ENCODE assay signal across 31 cellular contexts in the genomic region with DNA sequence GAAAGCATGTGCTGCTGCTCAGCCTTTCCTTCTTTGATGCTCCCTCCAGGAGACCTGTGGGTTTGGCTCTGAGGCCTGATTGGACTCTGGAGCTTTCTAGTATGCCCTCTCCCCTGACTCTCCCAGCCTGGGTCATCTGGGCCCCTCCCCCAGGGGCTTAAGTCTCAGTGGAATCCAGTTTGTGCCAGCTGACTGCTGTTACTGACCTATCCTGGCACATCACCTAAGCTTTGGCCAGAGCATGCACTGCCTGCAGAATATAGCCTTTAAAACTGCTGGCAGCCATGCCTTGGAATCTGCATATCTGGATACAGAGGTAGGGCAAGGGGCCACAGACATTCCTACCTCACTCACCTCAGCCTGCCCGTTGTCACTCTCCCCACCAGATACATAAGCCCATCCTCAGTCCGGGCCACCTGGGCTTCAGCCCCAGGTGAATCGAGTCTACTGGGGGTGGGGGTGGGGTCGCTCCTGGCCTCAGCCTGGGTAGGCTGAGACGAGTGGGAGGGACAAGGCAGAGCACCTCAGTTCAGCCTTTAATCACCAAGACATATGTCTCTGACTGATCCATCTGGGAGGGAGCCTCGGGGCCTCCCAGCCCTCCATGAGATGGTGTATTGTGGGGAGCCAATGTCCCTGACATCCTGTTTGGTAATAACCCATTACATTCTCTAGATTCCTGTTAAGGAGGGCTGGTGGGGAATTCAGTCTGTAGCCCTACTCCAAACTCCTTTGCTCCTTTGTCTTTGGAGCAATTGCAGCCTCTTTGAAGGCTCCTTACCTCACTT.
DNase-seq lines count a peak whose midpoint lies in the region; ATAC-seq and TF ChIP-seq lines count a peak whose summit lies in the region.
"Had no signal": no experiment of that assay in that cellular context is flagged by ENCODE, and none has a peak within 500 bp of the region (broad histone marks: within the 10 kb centered on the region; RNA-seq: fewer than 3 reads in every experiment).

No MANE protein-coding gene starts in this region.

- no peaks in the 10 kb centered on the region for H3F3A ChIP-seq in SK-N-SH (replicated peaks; ENCODE audit: insufficient read depth)

- no peak overlapping the region for H2AK5ac ChIP-seq in mesendoderm (ENCODE audit: low read length)

- DNase-seq in CD14-positive monocyte (ENCODE audit: low spot score): no peak
- peak; percentile 20 for DNase-seq in astrocyte of the hippocampus (ENCODE audit: low read depth, low spot score)
- peak; percentile 96 for DNase-seq in mesendoderm
- no peak for DNase-seq in hepatocyte (ENCODE audit: low spot score)
- no peak for DNase-seq in SK-N-SH
- DNase-seq: ACHN; activated CD4-positive, alpha-beta memory T cell treated with anti-CD3 and anti-CD28 coated beads, Interleukin-2, amount 10 ng/mL, durations not matched to agents 7 days and 5 days; activated CD4-positive, CD25-positive, alpha-beta regulatory T cell; activated naive CD8-positive, alpha-beta T cell treated with anti-CD3 and anti-CD28 coated beads for 36 hours; C1 segment of cervical spinal cord; Calu3; heart right ventricle; HFFc6; immature natural killer cell; left lung; naive thymus-derived CD4-positive, alpha-beta T cell; NCI-H1694 treated with DMSO at 0.1 percent for 48 hours; NCI-H2171 treated with DMSO at 0.1 percent for 48 hours; NCI-H526 treated with DMSO at 0.1 percent for 48 hours; retina; stimulated activated CD4-positive, alpha-beta T cell treated with anti-CD3 and anti-CD28 coated beads, Interleukin-4, amount 100 ng/mL, for 1 hour; T-helper 9 cell had no signal

- H3K9ac ChIP-seq in HUES48 (ENCODE audit: low read depth, low read length) (no peak overlapping the region), mesendoderm (ENCODE audit: low read length) (no peak overlapping the region), SK-N-SH (no peak overlapping the region)
- H3K9ac ChIP-seq: KMS-11 had no signal

- H3K9me3 Mint-ChIP-seq in CD14-positive monocyte: no peaks in the 10 kb centered on the region
- H3K9me3 Mint-ChIP-seq: activated CD4-positive, alpha-beta memory T cell treated with anti-CD3 and anti-CD28 coated beads, Interleukin-2, amount 10 ng/mL, durations not matched to agents 7 days and 5 days; activated naive CD8-positive, alpha-beta T cell treated with anti-CD3 and anti-CD28 coated beads for 36 hours; HFFc6; immature natural killer cell; naive thymus-derived CD4-positive, alpha-beta T cell; stimulated activated memory B cell treated with anti-CD40 and anti-IgM and Interleukin-4, amounts not matched to agents 10 μg/mL and 1 μg/mL and 100 μg/mL, for 72 hours had no signal

- no peaks in the 10 kb centered on the region for H3K79me1 ChIP-seq in mesendoderm (ENCODE audit: low read length)

- TF ChIP-seq RAD21 in SK-N-SH (IDR thresholded peaks at IDR 0.05; ENCODE audit: low read length): no peak

- no peak for ATAC-seq in HG02642 (IDR thresholded peaks at IDR 0.05; ENCODE audit: poor library complexity, unreplicated experiment)
- ATAC-seq in GM21447 (IDR thresholded peaks at IDR 0.05; ENCODE audit: unreplicated experiment): no peak
- ATAC-seq: left lung; naive thymus-derived CD4-positive, alpha-beta T cell; stimulated activated memory B cell treated with anti-CD40 and anti-IgM and Interleukin-4, amounts not matched to agents 10 μg/mL and 1 μg/mL and 100 μg/mL, for 72 hours had no signal

- TF ChIP-seq EP300 in SK-N-SH (IDR thresholded peaks at IDR 0.05; ENCODE audit: borderline replicate concordance in 1 of 2, low read depth in 1 of 2, low read length in 1 of 2): no peak

- H2AFZ ChIP-seq in hepatocyte (no peak overlapping the region), SK-N-SH (ENCODE audit: low read depth) (no peak overlapping the region)

- H3K27me3 ChIP-seq in HUES48 (ENCODE audit: control insufficient read depth, insufficient read depth, low read length) (no peaks in the 10 kb centered on the region), mesendoderm (ENCODE audit: insufficient read depth, low read length, poor library complexity) (no peaks in the 10 kb centered on the region), hepatocyte (no peaks in the 10 kb centered on the region), SK-N-SH (ENCODE audit: insufficient read depth) (no peaks in the 10 kb centered on the region; the same call in 1 of the 2 replicates)
- H3K27me3 ChIP-seq: ascending aorta, left lung, suprapubic skin, vagina had no signal

- H3K9me3 ChIP-seq in HUES48 (ENCODE audit: control insufficient read depth, insufficient read depth, low read length) (peaks cover 28% of the 10 kb centered on the region), hepatocyte (ENCODE audit: low read depth) (no peaks in the 10 kb centered on the region), SK-N-SH (no peaks in the 10 kb centered on the region)
- H3K9me3 ChIP-seq: ascending aorta, heart right ventricle, left lung, suprapubic skin, vagina had no signal

- H3K27ac ChIP-seq in HUES48 (ENCODE audit: low read depth, low read length): peak overlapping the region; percentile 34
- H3K27ac ChIP-seq in mesendoderm (ENCODE audit: low read depth, low read length): peak overlapping the region; percentile 79
- H3K27ac ChIP-seq in hepatocyte: no peak overlapping the region
- H3K27ac ChIP-seq in SK-N-SH (ENCODE audit: low read depth in 2 of 2, low read length in 1 of 2): no peak overlapping the region
- H3K27ac ChIP-seq: ascending aorta, KMS-11, left lung, suprapubic skin, vagina had no signal

- POLR2A ChIA-PET in SK-N-SH (lab: Yijun Ruan, JAX): no interaction called here

- no peak overlapping the region for H2BK15ac ChIP-seq in mesendoderm (replicated peaks; ENCODE audit: low read depth)

- H3K4me3 Mint-ChIP-seq in CD14-positive monocyte: no peak overlapping the region
- H3K4me3 Mint-ChIP-seq: activated CD4-positive, alpha-beta memory T cell treated with anti-CD3 and anti-CD28 coated beads, Interleukin-2, amount 10 ng/mL, durations not matched to agents 7 days and 5 days; activated naive CD8-positive, alpha-beta T cell treated with anti-CD3 and anti-CD28 coated beads for 36 hours; HFFc6; immature natural killer cell; mesothelial cell of epicardium; naive thymus-derived CD4-positive, alpha-beta T cell; stimulated activated memory B cell treated with anti-CD40 and anti-IgM and Interleukin-4, amounts not matched to agents 10 μg/mL and 1 μg/mL and 100 μg/mL, for 72 hours had no signal

- H4K20me1 ChIP-seq in hepatocyte (ENCODE audit: insufficient read depth, poor library complexity, severe bottlenecking): no peaks in the 10 kb centered on the region
- no peaks in the 10 kb centered on the region for H4K20me1 ChIP-seq in SK-N-SH (ENCODE audit: insufficient read depth)

- intact Hi-C loops in CD14-positive monocyte (cut with micrococcal nuclease): loop anchor here in 1 of 2 donors (5.0 to 10.0 kb wide), 2 partner anchors 114 to 196 kb away; no protein-coding TSS in a partner anchor

- H3K18ac ChIP-seq in mesendoderm (ENCODE audit: low read length): no peak overlapping the region

- H3K36me3 ChIP-seq in HUES48 (ENCODE audit: control insufficient read depth, insufficient read depth, low read length) (no peaks in the 10 kb centered on the region), mesendoderm (ENCODE audit: control insufficient read depth, insufficient read depth, low read length) (no peaks in the 10 kb centered on the region), hepatocyte (replicated peaks; ENCODE audit: insufficient read depth, low read depth) (no peaks in the 10 kb centered on the region), SK-N-SH (replicated peaks in 1 of 2; ENCODE audit: control insufficient read depth in 1 of 2, insufficient read depth in 2 of 2, low read length in 1 of 2) (no peaks in the 10 kb centered on the region)
- H3K36me3 ChIP-seq: ascending aorta, suprapubic skin, vagina had no signal

- H4K8ac ChIP-seq in mesendoderm (ENCODE audit: low read depth, low read length): no peak overlapping the region

- peak overlapping the region; percentile 43 for H3K4ac ChIP-seq in mesendoderm (ENCODE audit: low read depth, low read length)

- H3K4me2 ChIP-seq in mesendoderm (ENCODE audit: low read length) (no peak overlapping the region), hepatocyte (no peak overlapping the region), SK-N-SH (no peak overlapping the region)
- H3K4me2 ChIP-seq: KMS-11 had no signal

- peaks cover 0 to 3% (median 0%) of the 10 kb centered on the region in 3 donors for H3K27me3 Mint-ChIP-seq in CD14-positive monocyte (ENCODE audit: low read depth in 3 of 3)
- H3K27me3 Mint-ChIP-seq: activated CD4-positive, alpha-beta memory T cell treated with anti-CD3 and anti-CD28 coated beads, Interleukin-2, amount 10 ng/mL, durations not matched to agents 7 days and 5 days; activated naive CD8-positive, alpha-beta T cell treated with anti-CD3 and anti-CD28 coated beads for 36 hours; naive thymus-derived CD4-positive, alpha-beta T cell; stimulated activated memory B cell treated with anti-CD40 and anti-IgM and Interleukin-4, amounts not matched to agents 10 μg/mL and 1 μg/mL and 100 μg/mL, for 72 hours had no signal

- peaks cover 11 to 13% of the 10 kb centered on the region in 2 donors for H3K36me3 Mint-ChIP-seq in CD14-positive monocyte
- H3K36me3 Mint-ChIP-seq: activated naive CD8-positive, alpha-beta T cell treated with anti-CD3 and anti-CD28 coated beads for 36 hours; immature natural killer cell; mesothelial cell of epicardium; naive thymus-derived CD4-positive, alpha-beta T cell; stimulated activated memory B cell treated with anti-CD40 and anti-IgM and Interleukin-4, amounts not matched to agents 10 μg/mL and 1 μg/mL and 100 μg/mL, for 72 hours had no signal

- no peak overlapping the region for H4K5ac ChIP-seq in mesendoderm (ENCODE audit: low read length)

- peaks cover 21% of the 10 kb centered on the region for H3K4me1 Mint-ChIP-seq in CD14-positive monocyte
- H3K4me1 Mint-ChIP-seq: activated CD4-positive, alpha-beta memory T cell treated with anti-CD3 and anti-CD28 coated beads, Interleukin-2, amount 10 ng/mL, durations not matched to agents 7 days and 5 days; activated naive CD8-positive, alpha-beta T cell treated with anti-CD3 and anti-CD28 coated beads for 36 hours; immature natural killer cell; mesothelial cell of epicardium; stimulated activated memory B cell treated with anti-CD40 and anti-IgM and Interleukin-4, amounts not matched to agents 10 μg/mL and 1 μg/mL and 100 μg/mL, for 72 hours had no signal

- H3K9me2 ChIP-seq in hepatocyte (replicated peaks; ENCODE audit: insufficient read depth) (no peaks in the 10 kb centered on the region), SK-N-SH (no peaks in the 10 kb centered on the region)

- CTCF ChIA-PET in SK-N-SH (lab: Yijun Ruan, JAX): interaction anchor here (0.7 to 5.0 kb wide), 3 partner anchors 14 to 109 kb away, joined by 3 to 28 read pairs (median 18); no protein-coding TSS in a partner anchor

- TF ChIP-seq CTCF in CD14-positive monocyte (IDR thresholded peaks at IDR 0.05): no peak
- no peak for TF ChIP-seq CTCF in hepatocyte (IDR thresholded peaks at IDR 0.05; ENCODE audit: poor library complexity)
- TF ChIP-seq CTCF in SK-N-SH (IDR thresholded peaks at IDR 0.05): no peak

- H3K23ac ChIP-seq in mesendoderm (ENCODE audit: low read length): no peak overlapping the region

- WGBS in mesendoderm (ENCODE audit: extremely low coverage, insufficient coverage, low lambda C conversion rate): no CpG with 5 or more reads among the region's 6 CpGs
- 47% methylated on average over 6 of the region's 6 CpGs for WGBS in hepatocyte (ENCODE audit: low lambda C conversion rate, missing lambda C conversion rate)
- 34% methylated on average over 4 of the region's 6 CpGs for WGBS in SK-N-SH (ENCODE audit: low lambda C conversion rate)

- no peaks in the 10 kb centered on the region for H3K79me2 ChIP-seq in mesendoderm (ENCODE audit: control insufficient read depth, insufficient read depth, low read length)
- no peaks in the 10 kb centered on the region for H3K79me2 ChIP-seq in hepatocyte
- no peaks in the 10 kb centered on the region for H3K79me2 ChIP-seq in SK-N-SH (ENCODE audit: insufficient read depth)

- peak overlapping the region; percentile 17 for H3K56ac ChIP-seq in mesendoderm (ENCODE audit: low read length)

- H3K4me3 ChIP-seq in HUES48 (ENCODE audit: low read depth, low read length) (no peak overlapping the region), mesendoderm (ENCODE audit: low read length) (no peak overlapping the region), hepatocyte (no peak overlapping the region), SK-N-SH (ENCODE audit: low read depth in 2 of 2, low read length in 1 of 2) (no peak overlapping the region)
- H3K4me3 ChIP-seq: ascending aorta, heart right ventricle, left lung, suprapubic skin, vagina had no signal

- no peak overlapping the region for H2BK120ac ChIP-seq in mesendoderm (ENCODE audit: low read depth, low read length)

- H3K4me1 ChIP-seq in HUES48 (ENCODE audit: control insufficient read depth, insufficient read depth, low read length) (peaks cover 5% of the 10 kb centered on the region; the same call in 1 of the 2 replicates), mesendoderm (ENCODE audit: control insufficient read depth, low read depth, low read length) (peaks cover under 1% of the 10 kb centered on the region), hepatocyte (ENCODE audit: insufficient read depth) (no peaks in the 10 kb centered on the region), SK-N-SH (ENCODE audit: control insufficient read depth in 1 of 2, insufficient read depth in 2 of 2, low read depth in 1 of 2, low read length in 1 of 2) (no peaks in the 10 kb centered on the region)
- H3K4me1 ChIP-seq: ascending aorta, suprapubic skin, vagina had no signal

- no peak overlapping the region for H2BK5ac ChIP-seq in mesendoderm (ENCODE audit: low read length)

- peak overlapping the region in 6 of 7 donors; percentile 8 to 67 (median 58) for H3K27ac Mint-ChIP-seq in CD14-positive monocyte
- H3K27ac Mint-ChIP-seq: activated CD4-positive, alpha-beta memory T cell treated with anti-CD3 and anti-CD28 coated beads, Interleukin-2, amount 10 ng/mL, durations not matched to agents 7 days and 5 days; activated naive CD8-positive, alpha-beta T cell treated with anti-CD3 and anti-CD28 coated beads for 36 hours; HFFc6; immature natural killer cell; mesothelial cell of epicardium; naive thymus-derived CD4-positive, alpha-beta T cell; stimulated activated memory B cell treated with anti-CD40 and anti-IgM and Interleukin-4, amounts not matched to agents 10 μg/mL and 1 μg/mL and 100 μg/mL, for 72 hours had no signal

Comparison
In these comparisons a context has a peak if more than half of its experiments do, and no peak if none do; other contexts are left out.
1. DNase-seq: peak in astrocyte of the hippocampus (single experiment) and mesendoderm (single experiment); none in CD14-positive monocyte (single experiment), hepatocyte (single experiment) and SK-N-SH (single experiment).
2. H3K27ac ChIP-seq: peak in HUES48 (single experiment) and mesendoderm (single experiment); none in hepatocyte (single experiment) and SK-N-SH (0 of 2).